9 cellular contexts compared by ENCODE assay signal in genomic region chr7:55073051-55073511, GRCh38. TPM values are rescaled to one million over a fixed set of nuclear protein-coding genes. Genes with fewer than 3 reads are reported as not detected.
DNase-seq lines count a peak whose midpoint lies in the region; ATAC-seq and TF ChIP-seq lines count a peak whose summit lies in the region.
"Had no signal": no experiment of that assay in that cellular context is flagged by ENCODE, and none has a peak within 500 bp of the region (broad histone marks: within the 10 kb centered on the region; RNA-seq: fewer than 3 reads in every experiment).

No MANE protein-coding gene starts in this region.

- H3K9me3 ChIP-seq in spleen = no peaks in the 10 kb centered on the region

- H3K36me3 Mint-ChIP-seq in natural killer cell treated with Interleukin-12 subunit alpha and Interleukin-12 subunit beta and Interleukin-15 and Interleukin-18, amount 100 ng/mL, for 72 hours = no peaks in the 10 kb centered on the region
- H3K36me3 Mint-ChIP-seq in natural killer cell = no peaks in the 10 kb centered on the region
- H3K36me3 Mint-ChIP-seq in activated CD4-positive, alpha-beta T cell treated with anti-CD3 and anti-CD28 coated beads, Interleukin-2, amount 10 ng/mL, durations not matched to agents 24 days and 14 days (ENCODE audit: low read depth) = no peaks in the 10 kb centered on the region
- H3K36me3 Mint-ChIP-seq: brain had no signal

- H3K4me3 Mint-ChIP-seq in natural killer cell treated with Interleukin-12 subunit alpha and Interleukin-12 subunit beta and Interleukin-15 and Interleukin-18, amount 100 ng/mL, for 72 hours = no peak overlapping the region
- H3K4me3 Mint-ChIP-seq in natural killer cell = no peak overlapping the region
- H3K4me3 Mint-ChIP-seq in activated CD4-positive, alpha-beta T cell treated with anti-CD3 and anti-CD28 coated beads, Interleukin-2, amount 10 ng/mL, durations not matched to agents 24 days and 14 days = no peak overlapping the region

- H3K27ac Mint-ChIP-seq in natural killer cell treated with Interleukin-12 subunit alpha and Interleukin-12 subunit beta and Interleukin-15 and Interleukin-18, amount 100 ng/mL, for 72 hours = peak overlapping the region in 1 of 2 donors; percentile 3
- H3K27ac Mint-ChIP-seq in natural killer cell = peak overlapping the region in 1 of 2 donors; percentile 96
- no peak overlapping the region for H3K27ac Mint-ChIP-seq in activated CD4-positive, alpha-beta T cell treated with anti-CD3 and anti-CD28 coated beads, Interleukin-2, amount 10 ng/mL, durations not matched to agents 24 days and 14 days

- H3K9me3 Mint-ChIP-seq in natural killer cell treated with Interleukin-12 subunit alpha and Interleukin-12 subunit beta and Interleukin-15 and Interleukin-18, amount 100 ng/mL, for 72 hours = no peaks in the 10 kb centered on the region
- H3K9me3 Mint-ChIP-seq in natural killer cell = no peaks in the 10 kb centered on the region
- no peaks in the 10 kb centered on the region for H3K9me3 Mint-ChIP-seq in activated CD4-positive, alpha-beta T cell treated with anti-CD3 and anti-CD28 coated beads, Interleukin-2, amount 10 ng/mL, durations not matched to agents 24 days and 14 days
- H3K9me3 Mint-ChIP-seq: brain had no signal

- TF ChIP-seq CTCF in natural killer cell (IDR thresholded peaks at IDR 0.05) (no peak), spleen (IDR thresholded peaks at IDR 0.05 in 8 of 11, conservative IDR thresholded peaks at IDR 0.05 in 3 of 11) (no peak)

- ATAC-seq in natural killer cell treated with Interleukin-12 subunit alpha and Interleukin-12 subunit beta and Interleukin-15 and Interleukin-18, amount 100 ng/mL, for 72 hours = peak; percentile 37 to 51
- no peak for ATAC-seq in natural killer cell
- ATAC-seq in HG03045 (IDR thresholded peaks at IDR 0.05; ENCODE audit: unreplicated experiment) = peak; percentile 53
- peak; percentile 55 for ATAC-seq in stimulated activated naive CD8-positive, alpha-beta T cell treated with anti-CD3 and anti-CD28 coated beads, Interleukin-15, Interleukin-2, amounts not matched to agents 100 U/mL and 50 U/mL, for 24 hours
- ATAC-seq in sciatic nerve = no peak

- intact Hi-C loops in natural killer cell (cut with micrococcal nuclease) (no loop called here), spleen (cut with DNase I; ENCODE audit: low total_unique reads) (no loop called here), sciatic nerve (cut with DNase I) (no loop called here)
- intact Hi-C loops in activated CD4-positive, alpha-beta T cell treated with anti-CD3 and anti-CD28 coated beads, Interleukin-2, amount 10 ng/mL, durations not matched to agents 24 days and 14 days (cut with micrococcal nuclease) = loop anchor here (5.0 kb wide), 1 partner anchor 59 kb away; no protein-coding TSS in a partner anchor

- no peak for TF ChIP-seq POLR2A in spleen (IDR thresholded peaks at IDR 0.05)

- H3K4me1 ChIP-seq in spleen = peaks cover 0 to 57% (median 27%) of the 10 kb centered on the region in 6 donors

- no peak for DNase-seq in natural killer cell treated with Interleukin-12 subunit alpha and Interleukin-12 subunit beta and Interleukin-15 and Interleukin-18, amount 100 ng/mL, for 72 hours (ENCODE audit: low spot score)
- DNase-seq in natural killer cell (no peak), astrocyte of the hippocampus (ENCODE audit: low read depth, low spot score) (peak; percentile 64), spleen (no peak), sciatic nerve (ENCODE audit: low spot score) (no peak)
- no peak for DNase-seq in stimulated activated naive CD8-positive, alpha-beta T cell treated with anti-CD3 and anti-CD28 coated beads, Interleukin-15, Interleukin-2, amounts not matched to agents 100 U/mL and 50 U/mL, for 24 hours
- no peak for DNase-seq in activated CD4-positive, alpha-beta T cell treated with anti-CD3 and anti-CD28 coated beads, Interleukin-2, amount 10 ng/mL, durations not matched to agents 24 days and 14 days

- H3K27me3 Mint-ChIP-seq in natural killer cell treated with Interleukin-12 subunit alpha and Interleukin-12 subunit beta and Interleukin-15 and Interleukin-18, amount 100 ng/mL, for 72 hours = peaks cover 8 to 22% of the 10 kb centered on the region in 2 donors
- peaks cover 7 to 14% of the 10 kb centered on the region in 2 donors for H3K27me3 Mint-ChIP-seq in natural killer cell (ENCODE audit: low read depth in 2 of 2)
- peaks cover 16% of the 10 kb centered on the region for H3K27me3 Mint-ChIP-seq in activated CD4-positive, alpha-beta T cell treated with anti-CD3 and anti-CD28 coated beads, Interleukin-2, amount 10 ng/mL, durations not matched to agents 24 days and 14 days
- H3K27me3 Mint-ChIP-seq: brain had no signal

- no peaks in the 10 kb centered on the region for H3K36me3 ChIP-seq in spleen

- peak overlapping the region in 2 of 8 donors; percentile 70 to 79 for H3K27ac ChIP-seq in spleen

- H3K27me3 ChIP-seq in spleen (replicated peaks in 1 of 7) = no peaks in the 10 kb centered on the region

- H3K4me3 ChIP-seq in spleen = no peak overlapping the region

- WGBS in spleen, 5 donors = 47 to 70% (median 64%) methylated on average over 4 of the region's 4 CpGs

- H3K4me1 Mint-ChIP-seq in natural killer cell treated with Interleukin-12 subunit alpha and Interleukin-12 subunit beta and Interleukin-15 and Interleukin-18, amount 100 ng/mL, for 72 hours (ENCODE audit: low read depth in 2 of 2) = peaks cover 12 to 22% of the 10 kb centered on the region in 2 donors
- H3K4me1 Mint-ChIP-seq in natural killer cell = peaks cover 9 to 16% of the 10 kb centered on the region in 2 donors
- peaks cover 15% of the 10 kb centered on the region for H3K4me1 Mint-ChIP-seq in activated CD4-positive, alpha-beta T cell treated with anti-CD3 and anti-CD28 coated beads, Interleukin-2, amount 10 ng/mL, durations not matched to agents 24 days and 14 days

RNA-seq across cellular contexts. Expression of gene EGFR, which starts 54.3 kb away (rescaled TPM):
- not detected for total RNA-seq in natural killer cell treated with Interleukin-12 subunit alpha and Interleukin-12 subunit beta and Interleukin-15 and Interleukin-18, amount 100 ng/mL, for 72 hours
- total RNA-seq in natural killer cell = not detected
- not detected in 2 replicates for total RNA-seq in activated CD4-positive, alpha-beta T cell treated with anti-CD3 and anti-CD28 coated beads, Interleukin-2, amount 10 ng/mL, durations not matched to agents 24 days and 14 days
- 10 to 100 TPM; 15.1 to 35.2 (median 27.9) TPM for total RNA-seq in spleen
- 1 to 10 TPM; 1.1 to 2.3 (median 1.6) TPM for polyA plus RNA-seq in spleen
- 125 TPM for total RNA-seq in sciatic nerve

Comparison
In these comparisons a context has a peak if more than half of its experiments do, and no peak if none do; other contexts are left out.
1. ATAC-seq: peak in natural killer cell treated with Interleukin-12 subunit alpha and Interleukin-12 subunit beta and Interleukin-15 and Interleukin-18, amount 100 ng/mL, for 72 hours (2 of 2), HG03045 (single experiment) and stimulated activated naive CD8-positive, alpha-beta T cell treated with anti-CD3 and anti-CD28 coated beads, Interleukin-15, Interleukin-2, amounts not matched to agents 100 U/mL and 50 U/mL, for 24 hours (single experiment); none in natural killer cell (0 of 3) and sciatic nerve (single experiment).
2. RNA of gene EGFR, which starts 54.3 kb away (total RNA-seq): 125 TPM in sciatic nerve (single experiment) and 15.1 to 35.2 TPM in spleen; not detected in natural killer cell treated with Interleukin-12 subunit alpha and Interleukin-12 subunit beta and Interleukin-15 and Interleukin-18, amount 100 ng/mL, for 72 hours, not detected in natural killer cell and not detected in activated CD4-positive, alpha-beta T cell treated with anti-CD3 and anti-CD28 coated beads, Interleukin-2, amount 10 ng/mL, durations not matched to agents 24 days and 14 days; every median in the first group is over 10 times any median in the second.